ENCODE assay signal across 10 cellular contexts in the genomic region with DNA sequence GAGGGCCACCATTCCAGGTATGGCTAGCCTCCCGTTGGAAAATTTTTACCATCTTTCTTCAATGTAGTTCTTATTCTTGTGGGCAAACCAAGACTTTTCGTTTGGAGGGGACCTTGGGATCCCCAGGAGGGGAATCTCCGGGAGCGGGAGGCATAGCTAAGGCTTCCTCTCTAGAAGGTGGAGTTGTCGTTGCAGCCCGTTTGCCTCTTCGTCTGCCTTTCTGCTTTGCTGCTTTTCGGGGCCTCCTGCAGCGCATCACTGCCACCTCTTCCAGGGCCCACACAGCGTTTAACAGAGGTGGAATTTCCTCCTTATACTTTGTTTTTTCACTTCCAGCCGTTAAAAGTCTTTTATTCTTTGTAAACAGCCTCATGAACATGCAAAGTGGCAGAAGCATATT. TPM values are rescaled to one million over a fixed set of nuclear protein-coding genes. Genes with fewer than 3 reads are reported as not detected.
DNase-seq lines count a peak whose midpoint lies in the region; ATAC-seq and TF ChIP-seq lines count a peak whose summit lies in the region.
"Had no signal": no experiment of that assay in that cellular context is flagged by ENCODE, and none has a peak within 500 bp of the region (broad histone marks: within the 10 kb centered on the region; RNA-seq: fewer than 3 reads in every experiment).

No MANE protein-coding gene starts in this region.

- 71 to 78% methylated on average over 9 to 10 of the region's 11 CpGs for WGBS in mesodermal cell (ENCODE audit: insufficient coverage in 2 of 2), 2 experiments

- no peak for TF ChIP-seq CTCF in activated CD8-positive, alpha-beta T cell treated with anti-CD3 and anti-CD28 coated beads for 36 hours (IDR thresholded peaks at IDR 0.05)
- no peak for TF ChIP-seq CTCF in A673 (conservative IDR thresholded peaks at IDR 0.05; ENCODE audit: low read depth, low read length)

- H3K9me3 ChIP-seq in mesodermal cell (ENCODE audit: control insufficient read depth, low read length) (no peaks in the 10 kb centered on the region), stomach smooth muscle (ENCODE audit: control insufficient read depth in 2 of 2, low read length in 2 of 2) (no peaks in the 10 kb centered on the region), A673 (ENCODE audit: low read depth, low read length, poor library complexity, severe bottlenecking) (no peaks in the 10 kb centered on the region)
- H3K9me3 ChIP-seq: A549 had no signal

- no peaks in the 10 kb centered on the region for H3K27me3 Mint-ChIP-seq in activated CD8-positive, alpha-beta T cell treated with anti-CD3 and anti-CD28 coated beads, Interleukin-2, amount 10 ng/mL, durations not matched to agents 7 days and 5 days (ENCODE audit: low read depth)
- H3K27me3 Mint-ChIP-seq in activated CD8-positive, alpha-beta T cell treated with anti-CD3 and anti-CD28 coated beads for 36 hours, result no peaks in the 10 kb centered on the region
- H3K27me3 Mint-ChIP-seq in central memory CD8-positive, alpha-beta T cell, result no peaks in the 10 kb centered on the region

- H3K4me3 Mint-ChIP-seq in activated CD8-positive, alpha-beta T cell treated with anti-CD3 and anti-CD28 coated beads, Interleukin-2, amount 10 ng/mL, durations not matched to agents 7 days and 5 days, result no peak overlapping the region
- H3K4me3 Mint-ChIP-seq in activated CD8-positive, alpha-beta T cell treated with anti-CD3 and anti-CD28 coated beads for 36 hours, result no peak overlapping the region
- H3K4me3 Mint-ChIP-seq in central memory CD8-positive, alpha-beta T cell, result no peak overlapping the region

- no peak overlapping the region for H3K4me3 ChIP-seq in mesodermal cell (ENCODE audit: extremely low read depth, insufficient read depth, low read length, poor library complexity, severe bottlenecking)
- H3K4me3 ChIP-seq in stomach smooth muscle (ENCODE audit: low read length in 2 of 2), result peak overlapping the region in 1 of 2 donors; percentile 49
- H3K4me3 ChIP-seq in A673 (ENCODE audit: low read depth, low read length, poor library complexity, severe bottlenecking), result no peak overlapping the region
- H3K4me3 ChIP-seq: A549 had no signal

- H3K4me1 ChIP-seq in mesodermal cell (ENCODE audit: control insufficient read depth, insufficient read depth, low read length, poor library complexity, severe bottlenecking) (peaks cover 22% of the 10 kb centered on the region), stomach smooth muscle (ENCODE audit: control insufficient read depth, insufficient read depth, low read length) (peaks cover 43% of the 10 kb centered on the region), A673 (ENCODE audit: insufficient read depth, low read length, poor library complexity, severe bottlenecking) (peaks cover 5% of the 10 kb centered on the region)

- no peak for DNase-seq in activated CD8-positive, alpha-beta T cell treated with anti-CD3 and anti-CD28 coated beads, Interleukin-2, amount 10 ng/mL, durations not matched to agents 7 days and 5 days
- no peak for DNase-seq in activated CD8-positive, alpha-beta T cell treated with anti-CD3 and anti-CD28 coated beads for 36 hours
- no peak for DNase-seq in central memory CD8-positive, alpha-beta T cell (ENCODE audit: low spot score in 2 of 2)
- DNase-seq in 8988T (no peak), A673 (ENCODE audit: low spot score) (no peak), NCI-H1930 (lab: John Stamatoyannopoulos, UW) (no peak)
- DNase-seq: effector CD4-positive, alpha-beta T cell had no signal

- H3K27me3 ChIP-seq in stomach smooth muscle (ENCODE audit: control insufficient read depth in 1 of 2, insufficient read depth in 2 of 2, low read length in 2 of 2) (no peaks in the 10 kb centered on the region), A673 (replicated peaks; ENCODE audit: insufficient read depth, low read depth, low read length, poor library complexity) (no peaks in the 10 kb centered on the region)

- peak overlapping the region; percentile 20 for H3K27ac Mint-ChIP-seq in activated CD8-positive, alpha-beta T cell treated with anti-CD3 and anti-CD28 coated beads, Interleukin-2, amount 10 ng/mL, durations not matched to agents 7 days and 5 days
- H3K27ac Mint-ChIP-seq in activated CD8-positive, alpha-beta T cell treated with anti-CD3 and anti-CD28 coated beads for 36 hours, result no peak overlapping the region
- peak overlapping the region; percentile 85 for H3K27ac Mint-ChIP-seq in central memory CD8-positive, alpha-beta T cell (ENCODE audit: low read depth)

- peaks cover under 1% of the 10 kb centered on the region for H3K9me3 Mint-ChIP-seq in activated CD8-positive, alpha-beta T cell treated with anti-CD3 and anti-CD28 coated beads, Interleukin-2, amount 10 ng/mL, durations not matched to agents 7 days and 5 days (ENCODE audit: insufficient read depth)
- no peaks in the 10 kb centered on the region for H3K9me3 Mint-ChIP-seq in activated CD8-positive, alpha-beta T cell treated with anti-CD3 and anti-CD28 coated beads for 36 hours
- no peaks in the 10 kb centered on the region for H3K9me3 Mint-ChIP-seq in central memory CD8-positive, alpha-beta T cell

- no peaks in the 10 kb centered on the region for H3K36me3 ChIP-seq in mesodermal cell (ENCODE audit: control insufficient read depth, insufficient read depth, low read length)
- no peaks in the 10 kb centered on the region for H3K36me3 ChIP-seq in stomach smooth muscle (ENCODE audit: control insufficient read depth in 2 of 2, insufficient read depth in 2 of 2, low read length in 2 of 2)
- no peaks in the 10 kb centered on the region for H3K36me3 ChIP-seq in A673 (ENCODE audit: insufficient read depth, low read length, poor library complexity, severe bottlenecking)

- no TSS peak for BruUV-seq in A673 (replicated peaks; lab: Mats Ljungman, UMichigan)

- intact Hi-C loops in activated CD8-positive, alpha-beta T cell treated with anti-CD3 and anti-CD28 coated beads for 36 hours (cut with micrococcal nuclease), result no loop called here
- intact Hi-C loops in A673 (cut with micrococcal nuclease; ENCODE audit: unreplicated experiment), result no loop called here

- peak overlapping the region in 1 of 2 donors; percentile 70 for H3K9ac ChIP-seq in stomach smooth muscle (ENCODE audit: low read length in 2 of 2)

- H3K27ac ChIP-seq in mesodermal cell (ENCODE audit: low read depth, low read length, severe bottlenecking) (peak overlapping the region; percentile 5), stomach smooth muscle (ENCODE audit: low read length) (peak overlapping the region; percentile 95), A673 (ENCODE audit: low read depth, low read length, poor library complexity, severe bottlenecking) (no peak overlapping the region)
- H3K27ac ChIP-seq: A549 had no signal

- POLR2A ChIA-PET in activated CD8-positive, alpha-beta T cell treated with anti-CD3 and anti-CD28 coated beads, Interleukin-2, amount 10 ng/mL, durations not matched to agents 7 days and 5 days (lab: Charles Lee), result interaction anchor here (0.7 to 2.2 kb wide), 5 partner anchors 8 to 31 kb away, joined by 3 to 15 read pairs (median 4); partner anchors contain the start of gene IFITM2
- POLR2A ChIA-PET in activated CD8-positive, alpha-beta T cell treated with anti-CD3 and anti-CD28 coated beads for 36 hours (lab: Charles Lee), result interaction anchor here (0.7 to 4.9 kb wide), 4 partner anchors 8 to 116 kb away, joined by 3 to 41 read pairs (median 4); no protein-coding TSS in a partner anchor
- POLR2A ChIA-PET in A673 (lab: Charles Lee; ENCODE audit: low non-redundant PET), result no interaction called here

- H3K4me1 Mint-ChIP-seq in activated CD8-positive, alpha-beta T cell treated with anti-CD3 and anti-CD28 coated beads, Interleukin-2, amount 10 ng/mL, durations not matched to agents 7 days and 5 days (ENCODE audit: low read depth), result peaks cover 64% of the 10 kb centered on the region
- peaks cover 51% of the 10 kb centered on the region for H3K4me1 Mint-ChIP-seq in activated CD8-positive, alpha-beta T cell treated with anti-CD3 and anti-CD28 coated beads for 36 hours (ENCODE audit: low read depth)
- peaks cover 52% of the 10 kb centered on the region for H3K4me1 Mint-ChIP-seq in central memory CD8-positive, alpha-beta T cell

- H3K36me3 Mint-ChIP-seq in activated CD8-positive, alpha-beta T cell treated with anti-CD3 and anti-CD28 coated beads, Interleukin-2, amount 10 ng/mL, durations not matched to agents 7 days and 5 days (ENCODE audit: low read depth), result peaks cover 19% of the 10 kb centered on the region
- H3K36me3 Mint-ChIP-seq in activated CD8-positive, alpha-beta T cell treated with anti-CD3 and anti-CD28 coated beads for 36 hours (ENCODE audit: low read depth), result peaks cover 13% of the 10 kb centered on the region
- H3K36me3 Mint-ChIP-seq in central memory CD8-positive, alpha-beta T cell (ENCODE audit: insufficient read depth), result peaks cover 2% of the 10 kb centered on the region

- ATAC-seq in activated CD8-positive, alpha-beta T cell treated with anti-CD3 and anti-CD28 coated beads, Interleukin-2, amount 10 ng/mL, durations not matched to agents 7 days and 5 days, result no peak
- no peak for ATAC-seq in activated CD8-positive, alpha-beta T cell treated with anti-CD3 and anti-CD28 coated beads for 36 hours
- ATAC-seq in central memory CD8-positive, alpha-beta T cell (replicated peaks; ENCODE audit: extremely low read depth, poor library complexity, severe bottlenecking), result no peak
- ATAC-seq: A549 had no signal

- CTCF ChIA-PET in activated CD8-positive, alpha-beta T cell treated with anti-CD3 and anti-CD28 coated beads, Interleukin-2, amount 10 ng/mL, durations not matched to agents 7 days and 5 days (lab: Charles Lee), result interaction anchor here (1.1 to 2.2 kb wide), 3 partner anchors 18 to 87 kb away, joined by 3 to 8 read pairs (median 5); no protein-coding TSS in a partner anchor
- CTCF ChIA-PET in activated CD8-positive, alpha-beta T cell treated with anti-CD3 and anti-CD28 coated beads for 36 hours (lab: Charles Lee), result interaction anchor here (1.0 to 1.4 kb wide), 4 partner anchors 17 to 73 kb away, joined by 3 to 4 read pairs (median 3); partner anchors contain the start of gene IFITM2
- CTCF ChIA-PET in A673 (lab: Charles Lee), result no interaction called here

RNA-seq across cellular contexts. Expression of gene IFITM3, which starts 3.5 kb away (rescaled TPM):
- total RNA-seq in activated CD8-positive, alpha-beta T cell treated with anti-CD3 and anti-CD28 coated beads, Interleukin-2, amount 10 ng/mL, durations not matched to agents 7 days and 5 days, result 100 to 1,000 TPM; 174 to 182 TPM
- 10 to 100 TPM; 52.8 to 58.0 TPM for total RNA-seq in activated CD8-positive, alpha-beta T cell treated with anti-CD3 and anti-CD28 coated beads for 36 hours
- 311 TPM for polyA plus RNA-seq in mesodermal cell (2013, experiment 1 of 2)
- polyA plus RNA-seq in mesodermal cell (2013, experiment 2 of 2), result 240 TPM
- 87.6 and 99.8 TPM in 2 replicates for total RNA-seq in A673 (2021)

RNA-seq across cellular contexts. Expression of gene IFITM1, which starts 10.3 kb away (rescaled TPM):
- total RNA-seq in activated CD8-positive, alpha-beta T cell treated with anti-CD3 and anti-CD28 coated beads, Interleukin-2, amount 10 ng/mL, durations not matched to agents 7 days and 5 days, result 1,000 to 10,000 TPM; 1,265 to 1,278 TPM
- total RNA-seq in activated CD8-positive, alpha-beta T cell treated with anti-CD3 and anti-CD28 coated beads for 36 hours, result 100 to 1,000 TPM; 296 to 304 TPM
- polyA plus RNA-seq in mesodermal cell (2013, experiment 1 of 2), result 94.2 TPM
- 72.8 TPM for polyA plus RNA-seq in mesodermal cell (2013, experiment 2 of 2)
- 24.4 and 34.1 TPM in 2 replicates for total RNA-seq in A673 (2021)

RNA-seq across cellular contexts. Expression of gene IFITM2, which starts 16.5 kb away (rescaled TPM):
- total RNA-seq in activated CD8-positive, alpha-beta T cell treated with anti-CD3 and anti-CD28 coated beads, Interleukin-2, amount 10 ng/mL, durations not matched to agents 7 days and 5 days, result 1,000 to 10,000 TPM; 2,197 to 2,304 TPM
- total RNA-seq in activated CD8-positive, alpha-beta T cell treated with anti-CD3 and anti-CD28 coated beads for 36 hours, result 100 to 1,000 TPM; 540 to 549 TPM
- polyA plus RNA-seq in mesodermal cell (2013, experiment 1 of 2), result 207 TPM
- 159 TPM for polyA plus RNA-seq in mesodermal cell (2013, experiment 2 of 2)
- total RNA-seq in A673 (2021), result 23.3 and 25.5 TPM in 2 replicates

RNA-seq across cellular contexts. Expression of gene IFITM5, which starts 24.8 kb away (rescaled TPM):
- total RNA-seq in activated CD8-positive, alpha-beta T cell treated with anti-CD3 and anti-CD28 coated beads, Interleukin-2, amount 10 ng/mL, durations not matched to agents 7 days and 5 days, result not detected
- not detected for total RNA-seq in activated CD8-positive, alpha-beta T cell treated with anti-CD3 and anti-CD28 coated beads for 36 hours
- not detected for polyA plus RNA-seq in mesodermal cell (2013, experiment 1 of 2)
- polyA plus RNA-seq in mesodermal cell (2013, experiment 2 of 2), result not detected
- not detected in 2 replicates for total RNA-seq in A673 (2021)
- polyA plus RNA-seq: A549 had no signal

RNA-seq across cellular contexts. Expression of gene PGGHG, which starts 35.2 kb away (rescaled TPM):
- total RNA-seq in activated CD8-positive, alpha-beta T cell treated with anti-CD3 and anti-CD28 coated beads, Interleukin-2, amount 10 ng/mL, durations not matched to agents 7 days and 5 days, result 100 to 1,000 TPM; 487 to 541 TPM
- 100 to 1,000 TPM; 298 to 308 TPM for total RNA-seq in activated CD8-positive, alpha-beta T cell treated with anti-CD3 and anti-CD28 coated beads for 36 hours
- 50.3 TPM for polyA plus RNA-seq in mesodermal cell (2013, experiment 1 of 2)
- polyA plus RNA-seq in mesodermal cell (2013, experiment 2 of 2), result 38.8 TPM
- total RNA-seq in A673 (2021), result 5.4 and 8.6 TPM in 2 replicates

Comparison
In these comparisons a context has a peak if more than half of its experiments do, and no peak if none do; other contexts are left out.
1. RNA of gene IFITM2, which starts 16.5 kb away (total RNA-seq): 2,197 to 2,304 TPM in activated CD8-positive, alpha-beta T cell treated with anti-CD3 and anti-CD28 coated beads, Interleukin-2, amount 10 ng/mL, durations not matched to agents 7 days and 5 days and 540 to 549 TPM in activated CD8-positive, alpha-beta T cell treated with anti-CD3 and anti-CD28 coated beads for 36 hours; 23.3 to 25.5 TPM in A673; every median in the first group is over 10 times any median in the second.